ENCODE assay signal across 8 cellular contexts in the genomic region with DNA sequence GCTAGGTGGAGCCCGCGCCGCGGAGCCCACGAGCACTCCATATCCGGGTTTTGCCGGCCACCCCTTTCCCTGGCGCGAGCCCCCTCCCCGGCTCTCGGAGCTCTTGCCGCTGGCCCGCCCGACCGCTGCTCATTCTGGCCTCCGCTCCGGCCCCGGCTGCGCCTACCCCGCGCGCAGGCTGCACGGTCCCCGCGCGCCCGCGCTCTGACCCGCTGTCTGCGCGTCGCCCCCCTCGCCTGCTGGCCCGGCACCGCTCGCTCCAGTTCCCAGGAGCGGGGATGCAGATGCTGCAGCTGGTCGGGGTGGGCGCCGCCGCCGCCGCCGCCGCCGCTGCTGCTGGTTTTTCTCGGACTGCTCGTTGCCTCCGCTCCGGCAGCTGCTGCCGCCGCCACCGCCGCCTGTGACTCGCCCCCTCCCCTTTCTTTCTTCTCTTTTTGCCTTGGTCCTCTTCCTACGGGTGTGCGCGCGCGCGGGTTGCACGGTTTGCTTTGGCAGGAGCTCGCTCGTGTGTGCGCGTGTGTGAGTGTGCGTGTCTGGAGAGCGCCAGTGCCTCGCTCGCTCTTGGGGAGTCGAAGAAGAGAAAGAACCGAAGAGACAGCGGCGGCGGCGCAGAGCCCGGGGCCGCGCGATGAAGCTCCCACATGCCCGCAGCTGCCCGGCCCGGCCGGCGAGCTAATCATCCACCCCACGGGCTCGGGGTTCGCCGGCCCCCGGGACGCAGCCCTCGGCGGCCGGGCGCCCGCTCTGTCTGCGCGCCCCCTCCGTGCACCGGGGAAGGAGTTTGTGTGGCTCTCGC. TPM values are rescaled to one million over a fixed set of nuclear protein-coding genes. Genes with fewer than 3 reads are reported as not detected.
DNase-seq lines count a peak whose midpoint lies in the region; ATAC-seq and TF ChIP-seq lines count a peak whose summit lies in the region.

A gene (plus strand): TSS at position 132 of the 796 bp plus-strand sequence.

- H3K9me3 Mint-ChIP-seq in CD14-positive monocyte: peaks cover 0 to 29% (median 7%) of the 10 kb centered on the region in 7 donors

- peaks cover 3% of the 10 kb centered on the region for H3F3A ChIP-seq in smooth muscle cell (ENCODE audit: low read depth)

- H3K36me3 Mint-ChIP-seq in CD14-positive monocyte: peaks cover 6% of the 10 kb centered on the region in 2 donors

- H3K4me2 ChIP-seq in smooth muscle cell: peak within 1 kb of the TSS; percentile 99

- no peaks in the 10 kb centered on the region for H3K9me3 ChIP-seq in smooth muscle cell (replicated peaks; ENCODE audit: low read depth)

- no peak within 1 kb of the TSS for H3K27ac ChIP-seq in brain microvascular endothelial cell
- no peak within 1 kb of the TSS for H3K27ac ChIP-seq in smooth muscle cell (ENCODE audit: low read depth)

- H4K20me1 ChIP-seq in smooth muscle cell (ENCODE audit: low read depth): no peaks in the 10 kb centered on the region

- intact Hi-C loops in CD14-positive monocyte (cut with micrococcal nuclease): no loop called here

- no peaks in the 10 kb centered on the region for H3K79me2 ChIP-seq in smooth muscle cell (ENCODE audit: low read depth)

- H3K4me1 Mint-ChIP-seq in CD14-positive monocyte: peaks cover 20% of the 10 kb centered on the region

- H3K27me3 Mint-ChIP-seq in CD14-positive monocyte (ENCODE audit: low read depth in 3 of 3): peaks cover 71 to 77% (median 73%) of the 10 kb centered on the region in 3 donors

- H2AFZ ChIP-seq in smooth muscle cell (ENCODE audit: low read depth): peak within 1 kb of the TSS; percentile 100

- peak within 1 kb of the TSS; percentile 79 to 99 for H3K4me3 Mint-ChIP-seq in CD14-positive monocyte

- H3K36me3 ChIP-seq in brain microvascular endothelial cell (replicated peaks) (no peaks in the 10 kb centered on the region), smooth muscle cell (ENCODE audit: low read depth) (no peaks in the 10 kb centered on the region)

- DNase-seq in CD14-positive monocyte (ENCODE audit: low spot score) (no peak), NCI-H128 (lab: John Stamatoyannopoulos, UW; ENCODE audit: unreplicated experiment) (peak; percentile 6), brain microvascular endothelial cell (no peak), iPS-NIHi7 (ENCODE audit: extremely low spot score) (peak; percentile 74), smooth muscle cell (lab: John Stamatoyannopoulos, UW; ENCODE audit: unreplicated experiment) (peak; percentile 33)

- TF ChIP-seq CTCF in CD14-positive monocyte (IDR thresholded peaks at IDR 0.05) (no peak), brain microvascular endothelial cell (IDR thresholded peaks at IDR 0.05; ENCODE audit: low read depth, low read length, missing control alignments) (no peak), smooth muscle cell (IDR thresholded peaks at IDR 0.05; ENCODE audit: borderline replicate concordance, insufficient read depth, poor library complexity, severe bottlenecking) (no peak)

- H3K27me3 ChIP-seq in brain microvascular endothelial cell (replicated peaks) (no peaks in the 10 kb centered on the region), smooth muscle cell (ENCODE audit: low read depth) (peaks cover 39% of the 10 kb centered on the region)

- no peak within 1 kb of the TSS for H3K27ac Mint-ChIP-seq in CD14-positive monocyte

- ATAC-seq in GM19351 (IDR thresholded peaks at IDR 0.05; ENCODE audit: unreplicated experiment) (no peak), GM18858 (IDR thresholded peaks at IDR 0.05; ENCODE audit: unreplicated experiment) (no peak), HG02610 (IDR thresholded peaks at IDR 0.05; ENCODE audit: unreplicated experiment) (no peak)

- peak within 1 kb of the TSS; percentile 66 for H3K4me3 ChIP-seq in brain microvascular endothelial cell (ENCODE audit: low read depth, low read length)
- peak within 1 kb of the TSS; percentile 85 for H3K4me3 ChIP-seq in smooth muscle cell

- 1% methylated on average over 69 of the region's 101 CpGs for WGBS in smooth muscle cell (ENCODE audit: low lambda C conversion rate)

- H3K9ac ChIP-seq in smooth muscle cell (ENCODE audit: low read depth): peak within 1 kb of the TSS; percentile 28

- in situ Hi-C loops in brain microvascular endothelial cell (cut with HindIII; ENCODE audit: low pct_ligation_motif_present, low sequenced_read_pairs): no loop called here

- peaks cover 16% of the 10 kb centered on the region for H3K4me1 ChIP-seq in smooth muscle cell (ENCODE audit: low read depth)

RNA-seq across cellular contexts. Expression of the gene that starts here (rescaled TPM):
- polyA plus RNA-seq in CD14-positive monocyte: not detected
- total RNA-seq in smooth muscle cell: 9.5 and 11.4 TPM in 2 replicates
- 2.4 and 3.1 TPM in 2 replicates for polyA plus RNA-seq in smooth muscle cell

Comparison
In these comparisons a context has a peak if more than half of its experiments do, and no peak if none do; other contexts are left out.
1. DNase-seq: peak in NCI-H128 (single experiment), iPS-NIHi7 (single experiment) and smooth muscle cell (single experiment); none in CD14-positive monocyte (single experiment) and brain microvascular endothelial cell (single experiment).